In genomic region chr11:77113382-77114088, GRCh38 we compare ENCODE assay signal across 8 cellular contexts. TPM values are rescaled to one million over a fixed set of nuclear protein-coding genes. Genes with fewer than 3 reads are reported as not detected.
DNase-seq lines count a peak whose midpoint lies in the region; ATAC-seq and TF ChIP-seq lines count a peak whose summit lies in the region.

No MANE protein-coding gene starts in this region.

- H3K4me3 ChIP-seq in BJ (ENCODE audit: low read depth, low read length) (no peak overlapping the region), GM12875 (ENCODE audit: low read depth, low read length) (no peak overlapping the region), Peyer's patch (no peak overlapping the region), fibroblast of villous mesenchyme (ENCODE audit: low read depth, low read length) (no peak overlapping the region), thoracic aorta (no peak overlapping the region), aorta (ENCODE audit: low read length in 2 of 2) (no peak overlapping the region)

- no peak for TF ChIP-seq POLR2A in Peyer's patch (IDR thresholded peaks at IDR 0.05)

- H3K36me3 ChIP-seq in BJ (ENCODE audit: control insufficient read depth, insufficient read depth, low read length): peaks cover 5% of the 10 kb centered on the region
- peaks cover 0 to 41% (median 0%) of the 10 kb centered on the region in 3 donors for H3K36me3 ChIP-seq in Peyer's patch
- H3K36me3 ChIP-seq in thoracic aorta: no peaks in the 10 kb centered on the region
- H3K36me3 ChIP-seq in aorta (ENCODE audit: control insufficient read depth in 1 of 2, insufficient read depth in 2 of 2, low read length in 1 of 2): no peaks in the 10 kb centered on the region

- ATAC-seq in thoracic aorta (ENCODE audit: insufficient number of reproducible peaks, low FRiP score, low read depth) (no peak), aorta (ENCODE audit: low FRiP score) (no peak), HG03159 (IDR thresholded peaks at IDR 0.05; ENCODE audit: unreplicated experiment) (no peak), GM21737 (IDR thresholded peaks at IDR 0.05; ENCODE audit: unreplicated experiment) (no peak)

- DNase-seq in BJ (ENCODE audit: low read depth): no peak
- DNase-seq in Peyer's patch: peak in 2 of 3 donors; percentile 69
- DNase-seq in fibroblast of villous mesenchyme (ENCODE audit: low read depth): peak; percentile 33
- DNase-seq in thoracic aorta (ENCODE audit: low spot score): no peak
- DNase-seq in aorta: no peak

- peak overlapping the region in 1 of 4 donors; percentile 52 for H3K27ac ChIP-seq in Peyer's patch
- H3K27ac ChIP-seq in thoracic aorta: no peak overlapping the region
- H3K27ac ChIP-seq in aorta (ENCODE audit: low read depth in 1 of 2, low read length in 2 of 2): no peak overlapping the region

- intact Hi-C loops in aorta (cut with DNase I): no loop called here

- CTCF ChIA-PET in BJ (lab: Yijun Ruan, JAX): interaction anchor here (0.8 to 10.1 kb wide), 20 partner anchors 9 to 505 kb away, joined by 3 to 71 read pairs (median 4); partner anchors contain the start of genes MYO7A and OMP

- H3K4me1 ChIP-seq in Peyer's patch (peaks cover 0 to 44% (median 3%) of the 10 kb centered on the region in 4 donors), thoracic aorta (ENCODE audit: control insufficient read depth in 1 of 2, low read depth in 2 of 2) (no peaks in the 10 kb centered on the region), aorta (ENCODE audit: control insufficient read depth in 1 of 2, insufficient read depth in 2 of 2, low read length in 2 of 2) (no peaks in the 10 kb centered on the region)

- H3K27me3 ChIP-seq in BJ (ENCODE audit: control insufficient read depth, insufficient read depth, low read length) (no peaks in the 10 kb centered on the region), Peyer's patch (no peaks in the 10 kb centered on the region), thoracic aorta (replicated peaks; ENCODE audit: insufficient read depth) (no peaks in the 10 kb centered on the region), aorta (ENCODE audit: control insufficient read depth in 1 of 2, insufficient read depth in 2 of 2, low read length in 1 of 2) (no peaks in the 10 kb centered on the region)

- TF ChIP-seq CTCF in BJ (IDR thresholded peaks at IDR 0.05; ENCODE audit: insufficient read depth, low read depth, low read length) (peak; percentile 74), GM12875 (IDR thresholded peaks at IDR 0.05; ENCODE audit: borderline replicate concordance, insufficient read depth, low read depth, low read length) (peak; percentile 47; the same call in 1 of the 2 replicates), Peyer's patch (IDR thresholded peaks at IDR 0.05) (peak in 4 of 6 experiments; percentile 29 to 47 (median 38)), fibroblast of villous mesenchyme (IDR thresholded peaks at IDR 0.05; ENCODE audit: insufficient read depth, low read depth, low read length) (peak; percentile 66), thoracic aorta (IDR thresholded peaks at IDR 0.05) (peak; percentile 52)

- POLR2A ChIA-PET in BJ (lab: Charles Lee): no interaction called here

- H3K9me3 ChIP-seq in Peyer's patch (no peaks in the 10 kb centered on the region), thoracic aorta (no peaks in the 10 kb centered on the region), aorta (ENCODE audit: control insufficient read depth, low read length) (no peaks in the 10 kb centered on the region)

- 71 to 75% methylated on average over 8 of the region's 8 CpGs for WGBS in aorta, 2 donors

RNA-seq across cellular contexts. Expression of gene OMP, which starts 10.9 kb away (rescaled TPM):
- polyA plus RNA-seq in BJ (2011; rRNA removed): 0.21 TPM in 1 of 2 replicates, not detected in the other
- 0.76 TPM in 1 of 2 replicates, not detected in the other for polyA minus RNA-seq in BJ (2011; rRNA and poly(A)+ RNA removed)
- 10 to 100 TPM; 11.2 to 44.3 (median 21.3) TPM for total RNA-seq in Peyer's patch
- 1.6 TPM in 1 of 2 replicates, not detected in the other for total RNA-seq in fibroblast of villous mesenchyme
- not detected for total RNA-seq in thoracic aorta
- 1 to 10 TPM in 1 of 2 donors, not detected in 1; 2.1 TPM for total RNA-seq in aorta
- polyA plus RNA-seq in aorta: not detected

RNA-seq across cellular contexts. Expression of gene MYO7A, which starts 14.5 kb away (rescaled TPM):
- polyA plus RNA-seq in BJ (2011; rRNA removed) (0.01 and 0.04 TPM in 2 replicates), aorta (1 to 10 TPM; 1.9 to 2.1 TPM)
- 0.05 TPM in 1 of 2 replicates, not detected in the other for polyA minus RNA-seq in BJ (2011; rRNA and poly(A)+ RNA removed)
- total RNA-seq in Peyer's patch (10 to 100 TPM in 1 of 4 donors, 1 to 10 TPM in 3; 6.1 to 15.7 (median 7.1) TPM), fibroblast of villous mesenchyme (0.32 and 0.43 TPM in 2 replicates), thoracic aorta (10 to 100 TPM; 15.2 to 22.7 TPM), aorta (10 to 100 TPM; 11.6 to 27.9 TPM)

RNA-seq across cellular contexts. Expression of gene CAPN5, which starts 46.8 kb away (rescaled TPM):
- polyA plus RNA-seq in BJ (2011; rRNA removed) (11.3 and 18.4 TPM in 2 replicates), aorta (10 to 100 TPM; 10.4 to 11.1 TPM)
- polyA minus RNA-seq in BJ (2011; rRNA and poly(A)+ RNA removed): 10.2 and 13.7 TPM in 2 replicates
- total RNA-seq in Peyer's patch (100 to 1,000 TPM in 3 of 4 donors, 10 to 100 TPM in 1; 75.9 to 203 (median 162) TPM), fibroblast of villous mesenchyme (14.7 and 21.6 TPM in 2 replicates), thoracic aorta (10 to 100 TPM in 1 of 2 donors, 1 to 10 TPM in 1; 9.5 to 20.8 TPM), aorta (10 to 100 TPM in 1 of 2 donors, 1 to 10 TPM in 1; 6.9 to 22.4 TPM)

Comparison
In these comparisons a context has a peak if more than half of its experiments do, and no peak if none do; other contexts are left out.
1. DNase-seq: peak in Peyer's patch (2 of 3) and fibroblast of villous mesenchyme (single experiment); none in BJ (single experiment), thoracic aorta (single experiment) and aorta (0 of 2).
2. Peak in every context shown above with its lines, with median percentiles within 50 percentile points of each other: CTCF ChIP-seq.